In genomic region chr5:157511656-157512644, GRCh38 we compare ENCODE assay signal across 1 cellular context.
TF ChIP-seq lines count a peak whose summit lies in the region.

No MANE protein-coding gene starts in this region.

TF ChIP-seq in HepG2, 621 proteins besides CTCF, POLR2A, EP300 and RAD21 (continued from another document and continues in another):
- peak; percentile 43; the same call in 1 of the 2 replicates for TF ChIP-seq AHDC1 (CRISPR knock-in tag; IDR thresholded peaks at IDR 0.05; ENCODE audit: borderline replicate concordance)
- no peak for TF ChIP-seq SCMH1 (CRISPR knock-in tag; IDR thresholded peaks at IDR 0.05; ENCODE audit: borderline replicate concordance)
- TF ChIP-seq SAFB2 (CRISPR knock-in tag; IDR thresholded peaks at IDR 0.05; ENCODE audit: borderline replicate concordance, low read depth): no peak
- TF ChIP-seq KLF12 (CRISPR knock-in tag; IDR thresholded peaks at IDR 0.05; ENCODE audit: borderline replicate concordance): no peak
- no peak for TF ChIP-seq ZSCAN30 (CRISPR knock-in tag; IDR thresholded peaks at IDR 0.05)
- no peak for TF ChIP-seq PBX3 (CRISPR knock-in tag; IDR thresholded peaks at IDR 0.05; ENCODE audit: borderline replicate concordance)
- TF ChIP-seq CHD4 (IDR thresholded peaks at IDR 0.05; ENCODE audit: borderline replicate concordance, low read length): no peak
- no peak for TF ChIP-seq ZFP82 (CRISPR knock-in tag; IDR thresholded peaks at IDR 0.05; ENCODE audit: borderline replicate concordance)
- TF ChIP-seq ATF1 (CRISPR knock-in tag; IDR thresholded peaks at IDR 0.05): no peak
- TF ChIP-seq CENPT (CRISPR knock-in tag; IDR thresholded peaks at IDR 0.05; ENCODE audit: low read depth): no peak
- TF ChIP-seq HOMEZ (CRISPR knock-in tag; IDR thresholded peaks at IDR 0.05; ENCODE audit: low read depth): peak; percentile 12; the same call in 1 of the 2 replicates
- TF ChIP-seq NFE2L2 (IDR thresholded peaks at IDR 0.05; ENCODE audit: low read length): peak; percentile 63; the same call in 1 of the 2 replicates
- TF ChIP-seq ELF3 (CRISPR knock-in tag; IDR thresholded peaks at IDR 0.05): peak; percentile 78
- no peak for TF ChIP-seq PLRG1 (conservative IDR thresholded peaks at IDR 0.05)
- TF ChIP-seq TRIM22 (IDR thresholded peaks at IDR 0.05): no peak
- no peak for TF ChIP-seq JUND (CRISPR knock-in tag; IDR thresholded peaks at IDR 0.05)
- TF ChIP-seq PHB2 (IDR thresholded peaks at IDR 0.05; ENCODE audit: partially characterized antibody): no peak
- no peak for TF ChIP-seq SATB2 (CRISPR knock-in tag; IDR thresholded peaks at IDR 0.05)
- no peak for TF ChIP-seq GATAD1 (CRISPR knock-in tag; IDR thresholded peaks at IDR 0.05)
- no peak for TF ChIP-seq ZNF275 (CRISPR knock-in tag; IDR thresholded peaks at IDR 0.05; ENCODE audit: borderline replicate concordance)
- TF ChIP-seq REPIN1 (CRISPR knock-in tag; IDR thresholded peaks at IDR 0.05; ENCODE audit: borderline replicate concordance, low read depth): no peak
- TF ChIP-seq MIXL1 (CRISPR knock-in tag; IDR thresholded peaks at IDR 0.05): no peak
- TF ChIP-seq ZHX1 (CRISPR knock-in tag; IDR thresholded peaks at IDR 0.05; ENCODE audit: low read depth): no peak
- no peak for TF ChIP-seq ZNF569 (CRISPR knock-in tag; IDR thresholded peaks at IDR 0.05; ENCODE audit: borderline replicate concordance)
- no peak for TF ChIP-seq SMAD9 (CRISPR knock-in tag; IDR thresholded peaks at IDR 0.05)
- no peak for TF ChIP-seq ZNF18 (CRISPR knock-in tag; IDR thresholded peaks at IDR 0.05; ENCODE audit: insufficient replicate concordance)
- TF ChIP-seq NR2F1 (CRISPR knock-in tag; IDR thresholded peaks at IDR 0.05): peak; percentile 45 to 52; a peak in 2 of 4 replicates
- TF ChIP-seq KDM5B (CRISPR knock-in tag; IDR thresholded peaks at IDR 0.05; ENCODE audit: borderline replicate concordance): no peak
- no peak for TF ChIP-seq ATM (IDR thresholded peaks at IDR 0.05; ENCODE audit: borderline replicate concordance)
- no peak for TF ChIP-seq RBAK (CRISPR knock-in tag; IDR thresholded peaks at IDR 0.05)
- TF ChIP-seq ZNF138 (CRISPR knock-in tag; IDR thresholded peaks at IDR 0.05; ENCODE audit: low read depth): no peak
- no peak for TF ChIP-seq ZNF143 (CRISPR knock-in tag; IDR thresholded peaks at IDR 0.05)
- TF ChIP-seq ZNF124 (CRISPR knock-in tag; IDR thresholded peaks at IDR 0.05): no peak
- TF ChIP-seq ZBTB8A (CRISPR knock-in tag; IDR thresholded peaks at IDR 0.05; ENCODE audit: borderline replicate concordance, low read depth): no peak
- no peak for TF ChIP-seq SMAD3 (CRISPR knock-in tag; IDR thresholded peaks at IDR 0.05)
- TF ChIP-seq ZNF44 (CRISPR knock-in tag; IDR thresholded peaks at IDR 0.05): no peak
- no peak for TF ChIP-seq GABPA (IDR thresholded peaks at IDR 0.05; ENCODE audit: low read depth, low read length)
- no peak for TF ChIP-seq GABPA (CRISPR knock-in tag; IDR thresholded peaks at IDR 0.05; ENCODE audit: low read depth)
- no peak for TF ChIP-seq GZF1 (CRISPR knock-in tag; IDR thresholded peaks at IDR 0.05)
- no peak for TF ChIP-seq FOXA1 (IDR thresholded peaks at IDR 0.05)
- no peak for TF ChIP-seq FOXA1 (CRISPR knock-in tag; IDR thresholded peaks at IDR 0.05)
- TF ChIP-seq SNAPC4 (CRISPR knock-in tag; IDR thresholded peaks at IDR 0.05): no peak
- no peak for TF ChIP-seq ZNF510 (CRISPR knock-in tag; IDR thresholded peaks at IDR 0.05; ENCODE audit: low read depth)
- TF ChIP-seq SRSF1 (optimal IDR thresholded peaks at IDR 0.05; ENCODE audit: low read depth, low read length): no peak
- no peak for TF ChIP-seq RORA (CRISPR knock-in tag; IDR thresholded peaks at IDR 0.05)
- peak; percentile 45; the same call in 1 of the 2 replicates for TF ChIP-seq RXRA (CRISPR knock-in tag; IDR thresholded peaks at IDR 0.05)
- no peak for TF ChIP-seq ZNF256 (CRISPR knock-in tag; conservative IDR thresholded peaks at IDR 0.05)
- no peak for TF ChIP-seq ZFP36L2 (CRISPR knock-in tag; IDR thresholded peaks at IDR 0.05)
- no peak for TF ChIP-seq ZNF615 (CRISPR knock-in tag; IDR thresholded peaks at IDR 0.05; ENCODE audit: borderline replicate concordance)
